8 cellular contexts compared by ENCODE assay signal in genomic region chr1:23958810-23959460, GRCh38. TPM values are rescaled to one million over a fixed set of nuclear protein-coding genes. Genes with fewer than 3 reads are reported as not detected.
A peak's percentile ranks its signal among the peaks of the same experiment; 100 is the strongest.
DNase-seq lines count a peak whose midpoint lies in the region; ATAC-seq and TF ChIP-seq lines count a peak whose summit lies in the region.

No MANE protein-coding gene starts in this region.

- H3K9me3 ChIP-seq in KOPT-K1 (ENCODE audit: insufficient read depth, low read length, poor library complexity, severe bottlenecking) = no peaks in the 10 kb centered on the region
- no peaks in the 10 kb centered on the region for H3K9me3 ChIP-seq in Peyer's patch

- H3K27ac Mint-ChIP-seq in natural killer cell treated with Interleukin-12 subunit alpha and Interleukin-12 subunit beta and Interleukin-15 and Interleukin-18, amount 100 ng/mL, for 72 hours = peak overlapping the region; percentile 100
- peak overlapping the region; percentile 100 for H3K27ac Mint-ChIP-seq in stimulated activated naive CD8-positive, alpha-beta T cell treated with anti-CD3 and anti-CD28 coated beads, Interleukin-15, Interleukin-2, amounts not matched to agents 100 ng/mL and 50 ng/mL, for 24 hours

- DNase-seq in Daoy (ENCODE audit: low read depth) (peak; percentile 98), Peyer's patch (peak; percentile 86 to 97 (median 94)), activated T-helper 1 cell treated with Interleukin-2 at 50 U/mL for 16 hours (ENCODE audit: low read depth) (peak; percentile 83), fibroblast of mammary gland (ENCODE audit: low read depth) (peak; percentile 94)
- peak; percentile 97 for DNase-seq in natural killer cell treated with Interleukin-12 subunit alpha and Interleukin-12 subunit beta and Interleukin-15 and Interleukin-18, amount 100 ng/mL, for 72 hours (ENCODE audit: low spot score)

- H3K27ac ChIP-seq in KOPT-K1 (ENCODE audit: low read depth, low read length, poor library complexity, severe bottlenecking) (peak overlapping the region; percentile 100), Peyer's patch (peak overlapping the region; percentile 96 to 100 (median 99))

- peak; percentile 34 to 62 for TF ChIP-seq POLR2A in Peyer's patch (IDR thresholded peaks at IDR 0.05)

- peaks cover 29% of the 10 kb centered on the region for H3K36me3 ChIP-seq in KOPT-K1 (ENCODE audit: insufficient read depth, low read length)
- H3K36me3 ChIP-seq in Peyer's patch = peaks cover 0 to 10% (median 0%) of the 10 kb centered on the region in 3 donors

- H3K4me3 Mint-ChIP-seq in natural killer cell treated with Interleukin-12 subunit alpha and Interleukin-12 subunit beta and Interleukin-15 and Interleukin-18, amount 100 ng/mL, for 72 hours = peak overlapping the region; percentile 100
- H3K4me3 Mint-ChIP-seq in stimulated activated naive CD8-positive, alpha-beta T cell treated with anti-CD3 and anti-CD28 coated beads, Interleukin-15, Interleukin-2, amounts not matched to agents 100 ng/mL and 50 ng/mL, for 24 hours = peak overlapping the region; percentile 100

- H3K4me1 Mint-ChIP-seq in natural killer cell treated with Interleukin-12 subunit alpha and Interleukin-12 subunit beta and Interleukin-15 and Interleukin-18, amount 100 ng/mL, for 72 hours (ENCODE audit: low read depth in 2 of 2) = peaks cover 33 to 40% of the 10 kb centered on the region in 2 donors
- peaks cover 67% of the 10 kb centered on the region for H3K4me1 Mint-ChIP-seq in stimulated activated naive CD8-positive, alpha-beta T cell treated with anti-CD3 and anti-CD28 coated beads, Interleukin-15, Interleukin-2, amounts not matched to agents 100 ng/mL and 50 ng/mL, for 24 hours (ENCODE audit: low read depth)

- H3K27me3 Mint-ChIP-seq in natural killer cell treated with Interleukin-12 subunit alpha and Interleukin-12 subunit beta and Interleukin-15 and Interleukin-18, amount 100 ng/mL, for 72 hours = no peaks in the 10 kb centered on the region
- H3K27me3 Mint-ChIP-seq in stimulated activated naive CD8-positive, alpha-beta T cell treated with anti-CD3 and anti-CD28 coated beads, Interleukin-15, Interleukin-2, amounts not matched to agents 100 ng/mL and 50 ng/mL, for 24 hours = no peaks in the 10 kb centered on the region

- peaks cover 0 to 23% (median 9%) of the 10 kb centered on the region in 4 donors for H3K4me1 ChIP-seq in Peyer's patch

- ATAC-seq in GM21825 (IDR thresholded peaks at IDR 0.05; ENCODE audit: unreplicated experiment) = peak; percentile 48
- peak; percentile 90 to 91 for ATAC-seq in natural killer cell treated with Interleukin-12 subunit alpha and Interleukin-12 subunit beta and Interleukin-15 and Interleukin-18, amount 100 ng/mL, for 72 hours

- TF ChIP-seq CTCF in Peyer's patch (IDR thresholded peaks at IDR 0.05) (peak; percentile 7 to 63 (median 31)), fibroblast of mammary gland (conservative IDR thresholded peaks at IDR 0.05; ENCODE audit: control insufficient read depth, insufficient read depth, low read depth, low read length) (peak; percentile 43)

- no peaks in the 10 kb centered on the region for H3K9me3 Mint-ChIP-seq in natural killer cell treated with Interleukin-12 subunit alpha and Interleukin-12 subunit beta and Interleukin-15 and Interleukin-18, amount 100 ng/mL, for 72 hours
- H3K9me3 Mint-ChIP-seq in stimulated activated naive CD8-positive, alpha-beta T cell treated with anti-CD3 and anti-CD28 coated beads, Interleukin-15, Interleukin-2, amounts not matched to agents 100 ng/mL and 50 ng/mL, for 24 hours = no peaks in the 10 kb centered on the region

- H3K36me3 Mint-ChIP-seq in natural killer cell treated with Interleukin-12 subunit alpha and Interleukin-12 subunit beta and Interleukin-15 and Interleukin-18, amount 100 ng/mL, for 72 hours = peaks cover 21% of the 10 kb centered on the region
- peaks cover 39% of the 10 kb centered on the region for H3K36me3 Mint-ChIP-seq in stimulated activated naive CD8-positive, alpha-beta T cell treated with anti-CD3 and anti-CD28 coated beads, Interleukin-15, Interleukin-2, amounts not matched to agents 100 ng/mL and 50 ng/mL, for 24 hours (ENCODE audit: low read depth)

- H3K4me3 ChIP-seq in Peyer's patch (peak overlapping the region; percentile 68 to 95 (median 78)), fibroblast of mammary gland (ENCODE audit: control insufficient read depth, low read depth, low read length) (peak overlapping the region; percentile 59)

- no peaks in the 10 kb centered on the region for H3K27me3 ChIP-seq in Peyer's patch

RNA-seq across cellular contexts. Expression of gene PNRC2, which starts 0.7 kb away (rescaled TPM):
- total RNA-seq in Daoy (2014; rRNA removed; shearing (Covaris generic)) = 178 and 183 TPM in 2 replicates
- total RNA-seq in Peyer's patch = 100 to 1,000 TPM in 2 of 4 donors, 10 to 100 TPM in 2; 77.9 to 157 (median 104) TPM
- 100 to 1,000 TPM in 1 of 2 donors, 10 to 100 TPM in 1; 89.7 to 162 TPM for total RNA-seq in natural killer cell treated with Interleukin-12 subunit alpha and Interleukin-12 subunit beta and Interleukin-15 and Interleukin-18, amount 100 ng/mL, for 72 hours

RNA-seq across cellular contexts. Expression of gene SRSF10, which starts 21.2 kb away (rescaled TPM):
- 125 and 130 TPM in 2 replicates for total RNA-seq in Daoy (2014; rRNA removed; shearing (Covaris generic))
- 100 to 1,000 TPM in 3 of 4 donors, 10 to 100 TPM in 1; 86.3 to 224 (median 112) TPM for total RNA-seq in Peyer's patch
- 100 to 1,000 TPM; 176 to 214 TPM for total RNA-seq in natural killer cell treated with Interleukin-12 subunit alpha and Interleukin-12 subunit beta and Interleukin-15 and Interleukin-18, amount 100 ng/mL, for 72 hours

RNA-seq across cellular contexts. Expression of gene CNR2, which starts 45.8 kb away (rescaled TPM):
- total RNA-seq in Daoy (2014; rRNA removed; shearing (Covaris generic)) = not detected in 2 replicates
- total RNA-seq in Peyer's patch = 10 to 100 TPM in 1 of 4 donors, under 1 TPM in 2, not detected in 1; 0.54 to 13.2 (median 0.66) TPM
- 1 to 10 TPM; 2.1 to 3.8 TPM for total RNA-seq in natural killer cell treated with Interleukin-12 subunit alpha and Interleukin-12 subunit beta and Interleukin-15 and Interleukin-18, amount 100 ng/mL, for 72 hours

Comparison
In these comparisons a context has a peak if more than half of its experiments do, and no peak if none do; other contexts are left out.
1. Peak in every context shown above with its lines: DNase-seq, ATAC-seq, H3K4me3 ChIP-seq and H3K27ac ChIP-seq.